Comparison of ENCODE assay signal across 8 cellular contexts in the genomic region with DNA sequence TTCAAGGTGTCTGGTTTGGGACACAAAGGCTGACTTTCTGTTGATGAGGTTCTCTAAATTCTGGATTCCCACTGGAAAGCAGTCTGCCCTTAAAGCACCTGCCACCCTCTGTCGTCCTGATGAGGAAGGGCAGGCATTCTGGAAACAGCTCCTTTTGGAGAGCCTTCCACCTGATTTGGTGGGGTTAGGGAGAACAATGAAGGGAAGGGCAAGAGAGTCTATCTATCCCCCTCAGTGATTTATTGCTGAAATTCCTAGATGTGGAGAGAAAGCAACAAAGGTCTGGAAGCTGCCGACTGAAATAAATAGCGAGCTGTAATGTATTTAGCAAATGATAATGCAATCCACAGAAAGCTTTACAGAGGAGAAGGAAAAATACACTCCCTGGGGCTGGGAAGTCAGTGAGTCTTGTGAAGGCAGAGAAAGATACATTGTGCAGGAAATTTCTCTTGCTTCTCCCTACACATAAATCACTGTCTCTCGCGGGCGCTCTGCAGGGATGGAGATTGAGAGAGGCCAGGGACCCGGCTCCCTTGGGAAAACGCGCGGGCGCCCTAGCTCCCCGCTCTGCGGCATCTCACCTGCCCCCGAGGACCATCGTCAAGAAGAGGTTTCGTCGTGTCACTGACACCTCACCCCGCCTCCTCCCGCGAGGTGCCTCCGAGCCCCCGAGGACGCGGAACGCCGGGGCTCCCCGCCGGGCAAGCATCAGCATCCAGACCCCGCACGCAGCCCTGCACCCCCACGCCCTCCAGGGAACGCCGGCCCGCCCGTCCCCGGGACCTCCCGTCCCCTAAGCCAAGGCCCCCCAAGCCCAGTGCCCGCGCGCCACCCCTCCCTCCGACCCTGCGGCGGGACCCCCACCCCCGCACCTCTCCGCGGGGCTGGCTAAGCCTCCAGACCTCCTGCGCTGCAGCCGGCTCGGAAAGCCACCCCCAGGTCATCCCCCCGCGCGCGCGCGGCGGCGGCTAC. TPM values are rescaled to one million over a fixed set of nuclear protein-coding genes. Genes with fewer than 3 reads are reported as not detected.
DNase-seq lines count a peak whose midpoint lies in the region; ATAC-seq, FAIRE-seq and TF ChIP-seq lines count a peak whose summit lies in the region.

No MANE protein-coding gene starts in this region.

- POLR2A ChIA-PET in A549 (lab: Yijun Ruan, JAX), result interaction anchor here (1.0 to 1.3 kb wide), 2 partner anchors 51 to 175 kb away, joined by 3 read pairs; a partner anchor contains a TSS

- no peaks in the 10 kb centered on the region for H3K36me3 ChIP-seq in lung (ENCODE audit: control insufficient read depth in 2 of 2, insufficient read depth in 2 of 2, low read length in 2 of 2)

- H3K4me2 ChIP-seq in A549, result peak overlapping the region; percentile 100

- peaks cover 16% of the 10 kb centered on the region for H3K4me1 ChIP-seq in A549
- H3K4me1 ChIP-seq in lung (ENCODE audit: control insufficient read depth in 2 of 2, insufficient read depth in 2 of 2, low read length in 2 of 2), result no peaks in the 10 kb centered on the region

- DNase-seq in A549 (ENCODE audit: low read depth in 1 of 2, low spot score in 1 of 2), result peak; percentile 52 to 74
- peak; percentile 58 for DNase-seq in LHCN-M2 (ENCODE audit: low read depth)
- DNase-seq in dermis blood vessel endothelial cell, result peak; percentile 47
- peak; percentile 44 for DNase-seq in lung (ENCODE audit: low spot score)
- DNase-seq in stimulated activated CD8-positive, alpha-beta memory T cell treated with anti-CD3 and anti-CD28 coated beads, Interleukin-4, amount 100 ng/mL, for 1 hour (ENCODE audit: low read depth in 2 of 2, low spot score in 1 of 2), result peak; percentile 0 to 10
- DNase-seq in T1000 (lab: John Stamatoyannopoulos, UW), result no peak

- no peaks in the 10 kb centered on the region for H3K9me3 Mint-ChIP-seq in T-helper 1 cell treated with Interleukin-12 subunit alpha and Interleukin-12 subunit beta and Interleukin-4 antibody, amounts not matched to agents 30 μg/mL and 1 μg/mL, for 36 hours

- peak overlapping the region; percentile 55 for H3K27ac Mint-ChIP-seq in T-helper 1 cell treated with Interleukin-12 subunit alpha and Interleukin-12 subunit beta and Interleukin-4 antibody, amounts not matched to agents 30 μg/mL and 1 μg/mL, for 36 hours

- H3K27me3 Mint-ChIP-seq in T-helper 1 cell treated with Interleukin-12 subunit alpha and Interleukin-12 subunit beta and Interleukin-4 antibody, amounts not matched to agents 30 μg/mL and 1 μg/mL, for 36 hours (ENCODE audit: low read depth), result peaks cover 56% of the 10 kb centered on the region

- no peak for TF ChIP-seq EP300 in A549 (IDR thresholded peaks at IDR 0.05)

- no peak for FAIRE-seq in A549 (lab: Jason Lieb, UNC)

- CTCF ChIA-PET in A549 (lab: Yijun Ruan, JAX), result interaction anchor here (0.8 to 2.7 kb wide), 15 partner anchors 10 to 141 kb away, joined by 3 to 26 read pairs (median 5); no protein-coding TSS in a partner anchor

- ATAC-seq in A549, result peak; percentile 73 to 78
- ATAC-seq in lung (ENCODE audit: insufficient read depth, low FRiP score), result no peak

- H3K4me3 ChIP-seq in A549 (peak overlapping the region; percentile 87), GM12875 (ENCODE audit: low read depth, low read length) (peak overlapping the region; percentile 54), lung (peak overlapping the region; percentile 33)

- H3K27me3 ChIP-seq in lung (ENCODE audit: control insufficient read depth, insufficient read depth), result no peaks in the 10 kb centered on the region

- H3K9me3 ChIP-seq in A549, result no peaks in the 10 kb centered on the region
- H3K9me3 ChIP-seq in lung (ENCODE audit: control insufficient read depth in 2 of 2, insufficient read depth in 1 of 2, low read length in 1 of 2), result no peaks in the 10 kb centered on the region

- TF ChIP-seq RAD21 in A549 (conservative IDR thresholded peaks at IDR 0.05 in 1 of 2, IDR thresholded peaks at IDR 0.05 in 1 of 2), result peak; percentile 47 to 66; a peak in 4 of 5 replicates

- no peaks in the 10 kb centered on the region for H3K36me3 Mint-ChIP-seq in T-helper 1 cell treated with Interleukin-12 subunit alpha and Interleukin-12 subunit beta and Interleukin-4 antibody, amounts not matched to agents 30 μg/mL and 1 μg/mL, for 36 hours (ENCODE audit: low read depth)

- WGBS in A549 (ENCODE audit: missing lambda C conversion rate), result 3% methylated on average over 7 of the region's 57 CpGs
- WGBS in lung, 2 donors, result 1% methylated on average over 42 to 57 of the region's 57 CpGs

- H3K4me3 Mint-ChIP-seq in T-helper 1 cell treated with Interleukin-12 subunit alpha and Interleukin-12 subunit beta and Interleukin-4 antibody, amounts not matched to agents 30 μg/mL and 1 μg/mL, for 36 hours, result peak overlapping the region; percentile 78

- H3K27ac ChIP-seq in A549 (peak overlapping the region; percentile 92), lung (ENCODE audit: low read depth in 1 of 2, low read length in 1 of 2) (peak overlapping the region in 1 of 2 donors; percentile 31)

- no peak for TF ChIP-seq POLR2A in A549 (IDR thresholded peaks at IDR 0.05; ENCODE audit: low read length)

- TF ChIP-seq CTCF in A549 (IDR thresholded peaks at IDR 0.05) (peak; percentile 47; the same call in 2 of the 3 replicates), GM12875 (IDR thresholded peaks at IDR 0.05; ENCODE audit: borderline replicate concordance, insufficient read depth, low read depth, low read length) (peak; percentile 17; the same call in 1 of the 2 replicates), lung (IDR thresholded peaks at IDR 0.05; ENCODE audit: control extremely low read depth, extremely low read depth) (no peak)

- H3K4me1 Mint-ChIP-seq in T-helper 1 cell treated with Interleukin-12 subunit alpha and Interleukin-12 subunit beta and Interleukin-4 antibody, amounts not matched to agents 30 μg/mL and 1 μg/mL, for 36 hours (ENCODE audit: low read depth), result peaks cover 6% of the 10 kb centered on the region

TF ChIP-seq in A549, 52 proteins besides CTCF, POLR2A, EP300 and RAD21:
- TF ChIP-seq HOXB5 (CRISPR knock-in tag; IDR thresholded peaks at IDR 0.05) (no peak), SMC3 (IDR thresholded peaks at IDR 0.05) (peak; percentile 53), HEYL (CRISPR knock-in tag; IDR thresholded peaks at IDR 0.05) (no peak)

RNA-seq across cellular contexts. Expression of a gene that starts 0.7 kb away (rescaled TPM):
- polyA plus RNA-seq in A549 (2011; rRNA removed) (5.6 and 7.8 TPM in 2 replicates), A549 (2017; fragmentation: RNase III; extraction: RNeasy Plus Mini Kit Qiagen cat#74134 plus additional on column Dnase treatment) (1.3 to 1.9 TPM (median 1.7 TPM) in 3 replicates), lung (1 to 10 TPM; 1.5 to 1.9 TPM)
- polyA plus RNA-seq in A549 (2012; cell fraction: cytosol; rRNA removed), result 1.2 and 1.6 TPM in 2 replicates
- 1.7 and 2.8 TPM in 2 replicates for polyA plus RNA-seq in A549 (2012; cell fraction: nucleus; rRNA removed)
- 9.6 and 12.2 TPM in 2 replicates for polyA minus RNA-seq in A549 (2011; rRNA and poly(A)+ RNA removed)
- total RNA-seq in LHCN-M2 (2014; rRNA removed) (22.6 and 40.3 TPM in 2 replicates), dermis blood vessel endothelial cell (3.6 and 4.0 TPM in 2 replicates), lung (10 to 100 TPM; 17.8 to 25.6 TPM)
- 4.8 TPM for polyA plus RNA-seq in LHCN-M2 (2012)

Comparison
In these comparisons a context has a peak if more than half of its experiments do, and no peak if none do; other contexts are left out.
1. H3K4me3 ChIP-seq: peak in every context shown above with its lines; median percentile 87 in A549; 54 in GM12875; 33 in lung.